1 cellular context compared by ENCODE assay signal in the genomic region with DNA sequence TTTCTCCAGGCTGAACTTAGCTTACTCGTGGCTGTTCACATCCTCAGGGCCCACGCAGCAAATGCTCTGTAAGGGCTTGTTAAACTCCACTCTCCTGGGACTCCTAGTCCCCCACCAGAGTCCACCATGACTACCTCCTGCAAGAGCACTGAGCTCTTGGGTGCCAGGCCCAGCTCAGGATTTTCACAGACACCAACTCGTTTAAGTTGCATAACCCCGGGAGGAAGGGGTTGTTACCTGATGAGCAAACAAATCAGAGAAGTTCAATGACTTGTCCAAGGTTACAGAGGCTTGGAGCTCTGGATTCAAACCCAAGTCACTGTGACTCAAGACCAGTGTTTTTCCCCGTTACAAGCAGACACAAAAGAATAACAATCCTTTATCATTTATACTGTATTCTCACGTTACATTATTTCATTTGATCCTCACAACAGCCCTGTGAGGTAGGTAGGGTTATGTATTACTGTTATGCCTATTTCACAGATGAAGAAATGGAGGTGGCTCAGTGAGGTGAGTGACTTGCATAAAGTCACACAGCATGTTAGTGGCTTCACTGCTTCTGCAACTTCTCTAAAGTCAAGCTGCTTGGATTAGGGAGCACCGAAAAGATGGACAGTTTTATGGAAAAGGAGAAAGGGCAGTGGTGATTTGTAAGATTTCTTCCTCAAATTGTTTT.
TF ChIP-seq lines count a peak whose summit lies in the region.

No MANE protein-coding gene starts in this region.

TF ChIP-seq in H1, 55 proteins besides CTCF, POLR2A, EP300 and RAD21:
- TF ChIP-seq, protein P1, sequence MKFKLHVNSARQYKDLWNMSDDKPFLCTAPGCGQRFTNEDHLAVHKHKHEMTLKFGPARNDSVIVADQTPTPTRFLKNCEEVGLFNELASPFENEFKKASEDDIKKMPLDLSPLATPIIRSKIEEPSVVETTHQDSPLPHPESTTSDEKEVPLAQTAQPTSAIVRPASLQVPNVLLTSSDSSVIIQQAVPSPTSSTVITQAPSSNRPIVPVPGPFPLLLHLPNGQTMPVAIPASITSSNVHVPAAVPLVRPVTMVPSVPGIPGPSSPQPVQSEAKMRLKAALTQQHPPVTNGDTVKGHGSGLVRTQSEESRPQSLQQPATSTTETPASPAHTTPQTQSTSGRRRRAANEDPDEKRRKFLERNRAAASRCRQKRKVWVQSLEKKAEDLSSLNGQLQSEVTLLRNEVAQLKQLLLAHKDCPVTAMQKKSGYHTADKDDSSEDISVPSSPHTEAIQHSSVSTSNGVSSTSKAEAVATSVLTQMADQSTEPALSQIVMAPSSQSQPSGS (IDR thresholded peaks at IDR 0.05; ENCODE audit: low read length), result no peak
- TF ChIP-seq CHD2 (IDR thresholded peaks at IDR 0.05; ENCODE audit: low read length) (no peak), EZH2 (IDR thresholded peaks at IDR 0.05; ENCODE audit: low read depth, low read length, severe bottlenecking) (no peak), TEAD4 (IDR thresholded peaks at IDR 0.05; ENCODE audit: low read depth, low read length) (no peak), BCL11A (IDR thresholded peaks at IDR 0.05; ENCODE audit: low read depth in 2 of 2, low read length in 2 of 2) (no peak), SIN3A (conservative IDR thresholded peaks at IDR 0.05 in 1 of 2, IDR thresholded peaks at IDR 0.05 in 1 of 2; ENCODE audit: low read depth in 1 of 2, low read length in 2 of 2) (no peak), FOSL1 (IDR thresholded peaks at IDR 0.05; ENCODE audit: insufficient read depth, low read depth, low read length) (no peak), CREB1 (IDR thresholded peaks at IDR 0.05) (no peak), KDM4A (IDR thresholded peaks at IDR 0.05; ENCODE audit: low read depth, low read length, severe bottlenecking) (no peak), HDAC6 (IDR thresholded peaks at IDR 0.05; ENCODE audit: low read depth, low read length) (no peak), TAF1 (IDR thresholded peaks at IDR 0.05; ENCODE audit: low read depth, low read length) (no peak), PHF8 (conservative IDR thresholded peaks at IDR 0.05; ENCODE audit: low read depth, low read length) (no peak), SUZ12 (IDR thresholded peaks at IDR 0.05; ENCODE audit: low read length) (no peak)
